Comparison of ENCODE assay signal across 15 cellular contexts in genomic region chr9:124441291-124441690, GRCh38. TPM values are rescaled to one million over a fixed set of nuclear protein-coding genes. Genes with fewer than 3 reads are reported as not detected.
A peak's percentile ranks its signal among the peaks of the same experiment; 100 is the strongest.
DNase-seq lines count a peak whose midpoint lies in the region; ATAC-seq and TF ChIP-seq lines count a peak whose summit lies in the region.
"Had no signal": no experiment of that assay in that cellular context is flagged by ENCODE, and none has a peak within 500 bp of the region (broad histone marks: within the 10 kb centered on the region; RNA-seq: fewer than 3 reads in every experiment).

No MANE protein-coding gene starts in this region.

- no peaks in the 10 kb centered on the region for H3K36me3 ChIP-seq in BLaER1 treated with 17β-estradiol and CSF1 and Interleukin-3, amounts not matched to agents 10 nM and 100 nM
- H3K36me3 ChIP-seq in GM06990 (ENCODE audit: control insufficient read depth, insufficient read depth, low read length) = no peaks in the 10 kb centered on the region
- H3K36me3 ChIP-seq in neuronal stem cell (replicated peaks in 1 of 2; ENCODE audit: control insufficient read depth in 2 of 2, insufficient read depth in 2 of 2, low read length in 2 of 2) = no peaks in the 10 kb centered on the region
- H3K36me3 ChIP-seq: SJCRH30 had no signal

- H3K14ac ChIP-seq in neuronal stem cell (ENCODE audit: low read length) = no peak overlapping the region

- peak overlapping the region; percentile 7 to 78 (median 66); a peak in 20 of 22 replicates for H3K4me2 ChIP-seq in BLaER1 treated with 17β-estradiol and CSF1 and Interleukin-3, amounts not matched to agents 10 nM and 100 nM
- no peak overlapping the region for H3K4me2 ChIP-seq in neuronal stem cell (ENCODE audit: insufficient read depth, low read length, poor library complexity, severe bottlenecking)
- H3K4me2 ChIP-seq: GM23338 had no signal

- no peaks in the 10 kb centered on the region for H4K20me1 ChIP-seq in BLaER1 treated with 17β-estradiol and CSF1 and Interleukin-3, amounts not matched to agents 10 nM and 100 nM

- H3K4me3 ChIP-seq in BLaER1 treated with 17β-estradiol and CSF1 and Interleukin-3, amounts not matched to agents 10 nM and 100 nM = no peak overlapping the region
- H3K4me3 ChIP-seq in GM06990 (replicated peaks; ENCODE audit: low read depth, low read length) = no peak overlapping the region
- no peak overlapping the region for H3K4me3 ChIP-seq in neuronal stem cell (ENCODE audit: low read length in 2 of 2)
- H3K4me3 ChIP-seq: GM23338, SJCRH30 had no signal

- H4K91ac ChIP-seq in neuronal stem cell (ENCODE audit: low read depth, low read length, poor library complexity) = no peak overlapping the region

- H3K27me3 Mint-ChIP-seq in chondrocyte (ENCODE audit: low read depth) = peaks cover 7% of the 10 kb centered on the region

- H2AFZ ChIP-seq in neuronal stem cell (ENCODE audit: low read length) = no peak overlapping the region
- H2AFZ ChIP-seq: GM23338 had no signal

- WGBS in neuronal stem cell (ENCODE audit: extremely low coverage in 2 of 2, insufficient read length in 2 of 2, insufficient replicate concordance in 1 of 2), 2 donors = no CpG with 5 or more reads among the region's 16 CpGs

- H3K36me3 Mint-ChIP-seq in chondrocyte (ENCODE audit: low read depth) = no peaks in the 10 kb centered on the region
- H3K36me3 Mint-ChIP-seq: CD14-positive monocyte had no signal

- H2BK5ac ChIP-seq in neuronal stem cell (ENCODE audit: low read length) = no peak overlapping the region

- peaks cover 23 to 45% (median 37%) of the 10 kb centered on the region in 10 experiments for H3K4me1 ChIP-seq in BLaER1 treated with 17β-estradiol and CSF1 and Interleukin-3, amounts not matched to agents 10 nM and 100 nM
- no peaks in the 10 kb centered on the region for H3K4me1 ChIP-seq in neuronal stem cell (ENCODE audit: control insufficient read depth in 2 of 2, insufficient read depth in 1 of 2, low read depth in 1 of 2, low read length in 2 of 2)
- H3K4me1 ChIP-seq: SJCRH30 had no signal

- TF ChIP-seq CTCF in GM06990 (IDR thresholded peaks at IDR 0.05; ENCODE audit: insufficient read depth, low read length, poor library complexity, severe bottlenecking) (peak; percentile 19), chondrocyte (IDR thresholded peaks at IDR 0.05) (no peak)

- peak overlapping the region; percentile 14 for H2BK12ac ChIP-seq in neuronal stem cell (ENCODE audit: low read length)

- ATAC-seq in HG02678 (IDR thresholded peaks at IDR 0.05; ENCODE audit: unreplicated experiment) = no peak
- ATAC-seq: GM23338 had no signal

- no peak overlapping the region for H3K27ac Mint-ChIP-seq in chondrocyte (ENCODE audit: unreplicated experiment)
- H3K27ac Mint-ChIP-seq: CD14-positive monocyte, GM23338 had no signal

- peak overlapping the region; percentile 11 for H2AK5ac ChIP-seq in neuronal stem cell (ENCODE audit: low read depth, low read length)

- no peak overlapping the region for H4K8ac ChIP-seq in neuronal stem cell (ENCODE audit: low read depth, low read length)

- H3K27me3 ChIP-seq in BLaER1 treated with 17β-estradiol and CSF1 and Interleukin-3, amounts not matched to agents 10 nM and 100 nM = no peaks in the 10 kb centered on the region
- H3K27me3 ChIP-seq in GM06990 (replicated peaks; ENCODE audit: control insufficient read depth, insufficient read depth, low read length) (no peaks in the 10 kb centered on the region), neuronal stem cell (ENCODE audit: control insufficient read depth in 3 of 3, insufficient read depth in 3 of 3, low read depth in 1 of 3, low read length in 3 of 3) (peaks cover 0 to 9% (median 0%) of the 10 kb centered on the region in 3 experiments)

- no peak overlapping the region for H3K4ac ChIP-seq in neuronal stem cell (ENCODE audit: low read length)

- no peaks in the 10 kb centered on the region for H3K9me3 Mint-ChIP-seq in chondrocyte (ENCODE audit: low read depth)
- H3K9me3 Mint-ChIP-seq: GM23338 had no signal

- peak overlapping the region; percentile 16 for H3K23ac ChIP-seq in neuronal stem cell (ENCODE audit: low read depth, low read length, poor library complexity)

- DNase-seq in GM06990 (ENCODE audit: extremely low read depth, insufficient read length) = no peak
- peak; percentile 82 for DNase-seq in chondrocyte (ENCODE audit: low spot score)
- DNase-seq in neuronal stem cell (ENCODE audit: low spot score) = no peak
- DNase-seq in NCI-H128 (lab: John Stamatoyannopoulos, UW; ENCODE audit: unreplicated experiment) = no peak
- no peak for DNase-seq in substantia nigra (lab: John Stamatoyannopoulos, UW)
- DNase-seq: ACHN, DND-41, NCI-H1092 treated with DMSO at 0.1 percent for 48 hours, NCI-H748 treated with DMSO at 0.1 percent for 48 hours, SJCRH30 had no signal

- 0 out of 22 replicates have a peak overlapping the region, but pooled peaks of 4 of the 11 experiments have one; percentile 5 to 25 (median 18) for H3K9ac ChIP-seq in BLaER1 treated with 17β-estradiol and CSF1 and Interleukin-3, amounts not matched to agents 10 nM and 100 nM
- no peak overlapping the region for H3K9ac ChIP-seq in neuronal stem cell (ENCODE audit: low read depth, low read length, poor library complexity)

- H3K79me1 ChIP-seq in neuronal stem cell (ENCODE audit: low read depth, low read length) = no peaks in the 10 kb centered on the region

- peak overlapping the region; percentile 49 for H2BK15ac ChIP-seq in neuronal stem cell (ENCODE audit: low read length)

- no peaks in the 10 kb centered on the region for H3K4me1 Mint-ChIP-seq in chondrocyte (ENCODE audit: low read depth)
- H3K4me1 Mint-ChIP-seq: CD14-positive monocyte, GM23338 had no signal

- H2BK120ac ChIP-seq in neuronal stem cell (ENCODE audit: low read depth, low read length) = no peak overlapping the region

- H3K18ac ChIP-seq in neuronal stem cell (ENCODE audit: low read length) = no peak overlapping the region

- no peak overlapping the region for H3K27ac ChIP-seq in BLaER1 treated with 17β-estradiol and CSF1 and Interleukin-3, amounts not matched to agents 10 nM and 100 nM
- H3K27ac ChIP-seq in neuronal stem cell (replicated peaks; ENCODE audit: low read length) (no peak overlapping the region), substantia nigra (ENCODE audit: low read depth, low read length, poor library complexity, severe bottlenecking) (no peak overlapping the region)
- H3K27ac ChIP-seq: SJCRH30 had no signal

- peaks cover 0 to 20% (median 11%) of the 10 kb centered on the region in 11 experiments; a peak in 14 of 22 replicates for H3K9me3 ChIP-seq in BLaER1 treated with 17β-estradiol and CSF1 and Interleukin-3, amounts not matched to agents 10 nM and 100 nM (replicated peaks in 1 of 11)
- H3K9me3 ChIP-seq in neuronal stem cell (replicated peaks in 1 of 2; ENCODE audit: control insufficient read depth in 2 of 2, insufficient read depth in 1 of 2, low read depth in 1 of 2, low read length in 2 of 2) = no peaks in the 10 kb centered on the region
- H3K9me3 ChIP-seq: SJCRH30 had no signal

- no peak overlapping the region for H3K4me3 Mint-ChIP-seq in chondrocyte (ENCODE audit: unreplicated experiment)
- H3K4me3 Mint-ChIP-seq: CD14-positive monocyte, GM23338 had no signal

RNA-seq across cellular contexts. Expression of gene ADGRD2, which starts 9.0 kb away (rescaled TPM):
- total RNA-seq in chondrocyte = not detected in 3 replicates
- polyA plus RNA-seq in neuronal stem cell (2013, experiment 1 of 2) = 0.54 TPM
- 0.58 TPM for polyA plus RNA-seq in neuronal stem cell (2013, experiment 2 of 2)
- total RNA-seq: NCI-H460, SJCRH30 had no signal
- polyA plus RNA-seq: CD14-positive monocyte had no signal

RNA-seq across cellular contexts. Expression of gene PSMB7, which starts 26.0 kb away (rescaled TPM):
- total RNA-seq in chondrocyte = 105 to 132 TPM (median 108 TPM) in 3 replicates
- polyA plus RNA-seq in neuronal stem cell (2013, experiment 1 of 2) = 189 TPM
- 189 TPM for polyA plus RNA-seq in neuronal stem cell (2013, experiment 2 of 2)
